Comparison of ENCODE assay signal across 17 cellular contexts in the genomic region with DNA sequence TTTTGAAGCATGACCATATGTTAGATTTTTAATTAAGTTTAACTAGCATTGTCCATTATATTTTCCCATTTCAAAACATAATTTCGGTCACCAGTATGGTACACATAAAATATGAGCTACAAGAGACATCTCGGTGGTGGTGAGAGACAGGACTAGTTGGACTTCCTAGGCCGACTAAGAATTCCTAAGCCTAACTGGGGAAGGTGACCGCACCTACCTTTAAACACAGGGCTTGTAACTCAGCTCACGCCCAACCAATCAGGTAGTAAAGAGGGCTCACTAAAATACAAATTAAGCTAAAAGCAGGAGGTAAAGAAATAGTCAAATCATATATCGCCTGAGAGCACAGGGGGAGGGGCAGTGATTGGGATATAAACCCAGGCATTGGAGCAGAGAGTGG. TPM values are rescaled to one million over a fixed set of nuclear protein-coding genes. Genes with fewer than 3 reads are reported as not detected.
DNase-seq lines count a peak whose midpoint lies in the region; ATAC-seq, FAIRE-seq and TF ChIP-seq lines count a peak whose summit lies in the region.
"Had no signal": no experiment of that assay in that cellular context is flagged by ENCODE, and none has a peak within 500 bp of the region (broad histone marks: within the 10 kb centered on the region; RNA-seq: fewer than 3 reads in every experiment).

No MANE protein-coding gene starts in this region.

- CTCF ChIA-PET in A549 (lab: Yijun Ruan, JAX) (interaction anchor here (0.6 to 1.4 kb wide), 2 partner anchors 13 to 1541 kb away, joined by 3 read pairs; no protein-coding TSS in a partner anchor), GM12878 (lab: Yijun Ruan, JAX) (interaction anchor here (0.8 to 2.0 kb wide), 5 partner anchors 14 to 58 kb away, joined by 3 to 7 read pairs (median 4); no protein-coding TSS in a partner anchor)

- H3K27me3 Mint-ChIP-seq in IgD-negative memory B cell (no peaks in the 10 kb centered on the region), naive B cell (no peaks in the 10 kb centered on the region)
- H3K27me3 Mint-ChIP-seq: activated naive CD8-positive, alpha-beta T cell treated with anti-CD3 and anti-CD28 coated beads for 36 hours had no signal

- POLR2A ChIA-PET in A549 (lab: Yijun Ruan, JAX) (no interaction called here), GM12878 (lab: Charles Lee) (interaction anchor here (0.6 to 1.9 kb wide), 4 partner anchors 22 to 75 kb away, joined by 3 to 8 read pairs (median 4); no protein-coding TSS in a partner anchor)

- H3K4me3 ChIP-seq in A549 (no peak overlapping the region), GM12878 (no peak overlapping the region)
- H3K4me3 ChIP-seq: K562, PC-9, right atrium auricular region, vagina had no signal

- no peak overlapping the region for H3K9ac ChIP-seq in GM12878 (ENCODE audit: control insufficient read depth, insufficient read depth, low read length)

- no peaks in the 10 kb centered on the region for H3K9me3 ChIP-seq in A549
- H3K9me3 ChIP-seq in GM12878 (replicated peaks; ENCODE audit: control insufficient read depth, insufficient read depth, low read length), result no peaks in the 10 kb centered on the region; the same call in 2 of the 3 replicates
- H3K9me3 ChIP-seq: right atrium auricular region, vagina had no signal

- H3K4me2 ChIP-seq in A549 (peak overlapping the region; percentile 71; the same call in 1 of the 3 replicates), GM12878 (ENCODE audit: control insufficient read depth, insufficient read depth) (no peak overlapping the region)

- TF ChIP-seq CTCF in A549 (IDR thresholded peaks at IDR 0.05) (no peak), GM12878 (IDR thresholded peaks at IDR 0.05 in 2 of 3, conservative IDR thresholded peaks at IDR 0.05 in 1 of 3; ENCODE audit: control insufficient read depth in 2 of 3, extremely low read depth in 1 of 3, insufficient read depth in 1 of 3, low read depth in 3 of 3, low read length in 3 of 3) (no peak), GM20000 (IDR thresholded peaks at IDR 0.05; ENCODE audit: extremely low read depth, missing control alignments) (no peak)

- in situ Hi-C loops in GM12878 (cut with MboI), result no loop called here

- H3K27ac Mint-ChIP-seq in IgD-negative memory B cell, result peak overlapping the region; percentile 98 to 99 (median 99)
- peak overlapping the region; percentile 75 to 100 (median 92) for H3K27ac Mint-ChIP-seq in naive B cell

- H3K4me1 ChIP-seq in A549 (peaks cover 37% of the 10 kb centered on the region), GM12878 (ENCODE audit: control insufficient read depth, insufficient read depth, low read length) (peaks cover 60% of the 10 kb centered on the region)

- H3K9me3 Mint-ChIP-seq in IgD-negative memory B cell (no peaks in the 10 kb centered on the region), naive B cell (peaks cover 0 to 4% (median 0%) of the 10 kb centered on the region in 7 donors)
- H3K9me3 Mint-ChIP-seq: activated T-helper 2 cell treated with anti-CD3 and anti-CD28 coated beads, Interferon-gamma antibody, Interleukin-2, Interleukin-4, amounts not matched to agents 10 μg/mL and 5 μg/mL and 100 μg/mL, durations not matched to agents 14 hours and 24 hours and 36 hours had no signal

- SMC1A ChIA-PET in GM12878 (lab: Charles Lee; ENCODE audit: uncharacterized antibody, unreplicated experiment), result interaction anchor here (0.9 to 3.2 kb wide), 11 partner anchors 9 to 79 kb away, joined by 3 to 18 read pairs (median 5); partner anchors contain the start of gene DNAJC15

- H3K27ac ChIP-seq in A549 (peak overlapping the region; percentile 70 to 89), GM12878 (ENCODE audit: control insufficient read depth, insufficient read depth) (peak overlapping the region; percentile 66; the same call in 1 of the 2 replicates)
- H3K27ac ChIP-seq: right atrium auricular region, vagina had no signal

- RAD21 ChIA-PET in GM12878 (lab: Charles Lee; ENCODE audit: unreplicated experiment), result interaction anchor here (0.9 to 2.9 kb wide), 4 partner anchors 11 to 49 kb away, joined by 3 to 10 read pairs (median 6); no protein-coding TSS in a partner anchor

- H3K4me1 Mint-ChIP-seq in IgD-negative memory B cell, result peaks cover 58 to 69% (median 64%) of the 10 kb centered on the region in 3 donors
- H3K4me1 Mint-ChIP-seq in naive B cell, result peaks cover 60 to 86% (median 72%) of the 10 kb centered on the region in 3 donors

- H4K20me1 ChIP-seq in GM12878 (ENCODE audit: control insufficient read depth, insufficient read depth), result no peaks in the 10 kb centered on the region

- BruUV-seq in GM12878 (replicated peaks; lab: Mats Ljungman, UMichigan), result no TSS peak

- no peak overlapping the region for H2AFZ ChIP-seq in GM12878 (ENCODE audit: control insufficient read depth, low read depth, low read length)
- H2AFZ ChIP-seq: PC-9 had no signal

- TF ChIP-seq POLR2A in A549 (IDR thresholded peaks at IDR 0.05; ENCODE audit: low read length) (no peak), GM12878 (IDR thresholded peaks at IDR 0.05; ENCODE audit: low read depth, low read length) (no peak)

- H3K36me3 Mint-ChIP-seq in IgD-negative memory B cell (peaks cover 3% of the 10 kb centered on the region), naive B cell (peaks cover 0 to 8% of the 10 kb centered on the region in 2 donors)

- TF ChIP-seq EP300 in A549 (IDR thresholded peaks at IDR 0.05), result no peak
- TF ChIP-seq EP300 in GM12878 (IDR thresholded peaks at IDR 0.05; ENCODE audit: borderline replicate concordance in 1 of 2, control insufficient read depth in 1 of 2, low read depth in 2 of 2, low read length in 2 of 2), result no peak

- H3K27me3 ChIP-seq in GM12878 (replicated peaks in 1 of 2; ENCODE audit: control insufficient read depth in 2 of 2, insufficient read depth in 2 of 2, low read length in 1 of 2), result no peaks in the 10 kb centered on the region
- H3K27me3 ChIP-seq: right atrium auricular region, vagina had no signal

- DNase-seq in A549 (ENCODE audit: low read depth in 1 of 2, low spot score in 1 of 2), result no peak
- no peak for DNase-seq in GM12878 (ENCODE audit: low read depth, low spot score)
- no peak for DNase-seq in naive B cell
- no peak for DNase-seq in GM20000 (ENCODE audit: low spot score)
- DNase-seq: NCI-H1694, NCI-H2171 treated with DMSO at 0.1 percent for 48 hours, occipital lobe had no signal

- 91% methylated on average over 6 of the region's 6 CpGs for WGBS in A549 (ENCODE audit: missing lambda C conversion rate)
- 99% methylated on average over 6 of the region's 6 CpGs for WGBS in GM12878 (ENCODE audit: insufficient coverage, insufficient replicate concordance, low lambda C conversion rate, missing lambda C conversion rate)

- ATAC-seq in A549 (no peak), GM12878 (no peak), naive B cell (ENCODE audit: low read depth in 2 of 2) (no peak), HG02852 (IDR thresholded peaks at IDR 0.05; ENCODE audit: unreplicated experiment) (no peak), HG03439 (IDR thresholded peaks at IDR 0.05; ENCODE audit: unreplicated experiment) (no peak), HG03432 (IDR thresholded peaks at IDR 0.05; ENCODE audit: unreplicated experiment) (no peak)
- ATAC-seq: K562 had no signal

- no peak for FAIRE-seq in A549 (lab: Jason Lieb, UNC)
- no peak for FAIRE-seq in GM12878 (lab: Jason Lieb, UNC)
- FAIRE-seq: K562 had no signal

- peak overlapping the region in 2 of 4 donors; percentile 38 to 81 for H3K4me3 Mint-ChIP-seq in IgD-negative memory B cell
- H3K4me3 Mint-ChIP-seq in naive B cell, result peak overlapping the region in 6 of 8 donors; percentile 29 to 82 (median 68)
- H3K4me3 Mint-ChIP-seq: activated naive CD8-positive, alpha-beta T cell treated with anti-CD3 and anti-CD28 coated beads for 36 hours had no signal

- peaks cover 43% of the 10 kb centered on the region for H3K79me2 ChIP-seq in GM12878 (ENCODE audit: control insufficient read depth, insufficient read depth, low read length)

- TF ChIP-seq RAD21 in A549 (conservative IDR thresholded peaks at IDR 0.05 in 1 of 2, IDR thresholded peaks at IDR 0.05 in 1 of 2) (no peak), GM12878 (IDR thresholded peaks at IDR 0.05; ENCODE audit: insufficient read depth, low read depth, low read length) (no peak)

- H3K36me3 ChIP-seq in GM12878 (ENCODE audit: control insufficient read depth in 2 of 2, insufficient read depth in 2 of 2, low read length in 1 of 2), result peaks cover 0 to 4% of the 10 kb centered on the region in 2 experiments; a peak in 1 of 4 replicates
- H3K36me3 ChIP-seq: right atrium auricular region, vagina had no signal

- intact Hi-C loops in GM12878 (cut with micrococcal nuclease; ENCODE audit: unreplicated experiment), result loop anchor here (10.0 kb wide), 1 partner anchor 771 kb away; the partner anchor contains the start of gene AKAP11

RNA-seq across cellular contexts. Expression of gene DNAJC15, which starts 22.9 kb away (rescaled TPM):
- polyA plus RNA-seq in A549 (2011; rRNA removed) (0.04 and 0.05 TPM in 2 replicates), A549 (2017; fragmentation: RNase III; extraction: RNeasy Plus Mini Kit Qiagen cat#74134 plus additional on column Dnase treatment) (0.01 to 0.03 TPM in 2 of 3 replicates, not detected in the other), IgD-negative memory B cell (36.7 TPM), GM12878 (2011; rRNA removed) (47.3 and 58.4 TPM in 2 replicates), GM12878 (2014; fragmentation: Illumina TruSeq; extraction: Trizol) (13.1 TPM in 2 replicates), GM12878 (2014; fragmentation: Nextera tagmentation; extraction: Ambion mirVana) (100 to 1,000 TPM; 102 to 104 TPM), GM12878 (2014; rRNA removed) (50.4 and 52.6 TPM in 2 replicates), GM12878 (2016; fragmentation: Nextera tagmentation; extraction: Ambion mirVana) (10 to 100 TPM; 94.4 to 98.8 TPM), naive B cell (ENCODE audit: low read depth in 6 of 6) (10 to 100 TPM; 17.0 to 46.1 (median 32.9) TPM)
- not detected in 2 replicates for polyA plus RNA-seq in A549 (2012; cell fraction: cytosol; rRNA removed)
- polyA plus RNA-seq in A549 (2012; cell fraction: nucleus; rRNA removed), result not detected in 2 replicates
- not detected in 2 replicates for polyA minus RNA-seq in A549 (2011; rRNA and poly(A)+ RNA removed)
- 31.1 and 33.5 TPM in 2 replicates for total RNA-seq in GM12878 (2013; cell fraction: nucleolus; rRNA removed)
- total RNA-seq in GM12878 (2014; rRNA removed) (30.4 and 36.4 TPM in 2 replicates), GM12878 (2014; rRNA removed; fragmentation: Illumina TruSeq; extraction: Trizol) (15.1 and 16.5 TPM in 2 replicates), GM12878 (2021) (29.5 and 30.2 TPM in 2 replicates)
- 3.7 TPM for polyA plus RNA-seq in GM12878 (2011; ENCODE audit: low read depth)
- polyA plus RNA-seq in GM12878 (2011; cell fraction: cytosol; rRNA removed), result 38.7 and 59.0 TPM in 2 replicates
- 26.1 and 29.6 TPM in 2 replicates for polyA plus RNA-seq in GM12878 (2011; cell fraction: nucleus; rRNA removed)
- 15.5 and 16.5 TPM in 2 replicates for polyA plus RNA-seq in GM12878 (2012)
- polyA minus RNA-seq in GM12878 (2011; rRNA and poly(A)+ RNA removed), result 20.0 and 24.4 TPM in 2 replicates
- 7.8 and 16.5 TPM in 2 replicates for polyA minus RNA-seq in GM12878 (2011; cell fraction: cytosol; rRNA and poly(A)+ RNA removed)
- polyA minus RNA-seq in GM12878 (2011; cell fraction: nucleus; rRNA and poly(A)+ RNA removed), result 8.7 and 13.7 TPM in 2 replicates

RNA-seq across cellular contexts. Expression of gene EPSTI1, which starts 54.2 kb away (rescaled TPM):
- polyA plus RNA-seq in A549 (2011; rRNA removed) (0.08 and 0.10 TPM in 2 replicates), A549 (2017; fragmentation: RNase III; extraction: RNeasy Plus Mini Kit Qiagen cat#74134 plus additional on column Dnase treatment) (0.05 to 0.07 TPM in 2 of 3 replicates, not detected in the other), IgD-negative memory B cell (30.1 TPM), GM12878 (2011; rRNA removed) (31.3 and 47.1 TPM in 2 replicates), GM12878 (2014; fragmentation: Illumina TruSeq; extraction: Trizol) (32.0 and 42.2 TPM in 2 replicates), GM12878 (2014; fragmentation: Nextera tagmentation; extraction: Ambion mirVana) (1 to 10 TPM; 4.7 to 8.9 TPM), GM12878 (2014; rRNA removed) (23.0 and 29.8 TPM in 2 replicates), GM12878 (2016; fragmentation: Nextera tagmentation; extraction: Ambion mirVana) (10 to 100 TPM; 14.2 to 14.6 TPM), naive B cell (ENCODE audit: low read depth in 6 of 6) (10 to 100 TPM; 13.5 to 58.6 (median 26.4) TPM)
- polyA plus RNA-seq in A549 (2012; cell fraction: cytosol; rRNA removed), result 0.04 TPM in 1 of 2 replicates, not detected in the other
- polyA plus RNA-seq in A549 (2012; cell fraction: nucleus; rRNA removed), result 0.01 TPM in 1 of 2 replicates, not detected in the other
- polyA minus RNA-seq in A549 (2011; rRNA and poly(A)+ RNA removed), result not detected in 2 replicates
- total RNA-seq in GM12878 (2013; cell fraction: nucleolus; rRNA removed), result 60.8 and 68.9 TPM in 2 replicates
- total RNA-seq in GM12878 (2014; rRNA removed) (22.0 and 24.9 TPM in 2 replicates), GM12878 (2014; rRNA removed; fragmentation: Illumina TruSeq; extraction: Trizol) (26.4 and 32.0 TPM in 2 replicates), GM12878 (2021) (31.4 and 43.3 TPM in 2 replicates)
- polyA plus RNA-seq in GM12878 (2011; ENCODE audit: low read depth), result 12.9 TPM
- polyA plus RNA-seq in GM12878 (2011; cell fraction: cytosol; rRNA removed), result 14.9 and 25.8 TPM in 2 replicates
- 25.8 and 27.6 TPM in 2 replicates for polyA plus RNA-seq in GM12878 (2011; cell fraction: nucleus; rRNA removed)
- 18.7 and 26.8 TPM in 2 replicates for polyA plus RNA-seq in GM12878 (2012)
- 12.1 and 13.1 TPM in 2 replicates for polyA minus RNA-seq in GM12878 (2011; rRNA and poly(A)+ RNA removed)
- 14.1 and 15.0 TPM in 2 replicates for polyA minus RNA-seq in GM12878 (2011; cell fraction: cytosol; rRNA and poly(A)+ RNA removed)
- 14.9 and 26.5 TPM in 2 replicates for polyA minus RNA-seq in GM12878 (2011; cell fraction: nucleus; rRNA and poly(A)+ RNA removed)

Comparison
In these comparisons a context has a peak if more than half of its experiments do, and no peak if none do; other contexts are left out.
1. RNA of gene DNAJC15, which starts 22.9 kb away (polyA plus RNA-seq): 3.7 to 104 TPM in GM12878, 36.7 TPM in IgD-negative memory B cell (single experiment) and 17.0 to 46.1 TPM in naive B cell; 0.01 to 0.05 TPM in A549; every median in the first group is over 4 times any median in the second.
2. RNA of gene EPSTI1, which starts 54.2 kb away (polyA plus RNA-seq): 30.1 TPM in IgD-negative memory B cell (single experiment), 13.5 to 58.6 TPM in naive B cell and 4.7 to 47.1 TPM in GM12878; 0.01 to 0.10 TPM in A549; every median in the first group is over 4 times any median in the second.